13 cellular contexts compared by ENCODE assay signal in the genomic region with DNA sequence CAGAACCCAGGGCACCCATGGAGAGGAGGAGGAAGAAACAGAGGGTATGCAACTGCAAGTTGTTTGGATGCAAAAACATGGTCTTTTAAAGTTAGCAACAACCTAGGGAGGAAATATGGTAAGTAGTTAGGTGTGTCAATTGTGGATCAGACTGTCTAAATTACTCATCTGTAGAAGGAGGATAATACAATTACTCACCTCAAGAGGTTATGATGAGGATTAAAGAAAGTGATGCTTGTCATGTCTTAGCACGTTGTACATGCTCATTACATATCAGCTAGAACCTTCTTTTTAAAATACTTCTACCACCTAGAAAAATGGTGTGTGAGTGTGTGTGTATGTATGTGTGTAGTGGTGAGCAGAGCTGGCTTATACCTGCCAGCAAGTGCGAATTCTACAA.
"Had no signal": no experiment of that assay in that cellular context is flagged by ENCODE, and none has a peak within 500 bp of the region (broad histone marks: within the 10 kb centered on the region; RNA-seq: fewer than 3 reads in every experiment).

No MANE protein-coding gene starts in this region.

- H3K4me1 Mint-ChIP-seq: nephron progenitor cell had no signal

- H3K4me3 ChIP-seq: upper lobe of right lung had no signal

- H3K27ac Mint-ChIP-seq: nephron progenitor cell; T-helper 1 cell treated with Interleukin-12 subunit alpha and Interleukin-12 subunit beta and Interleukin-4 antibody, amounts not matched to agents 30 μg/mL and 1 μg/mL, for 36 hours had no signal

- DNase-seq: activated CD4-positive, alpha-beta T cell treated with anti-CD3 and anti-CD28 coated beads for 48 hours; activated CD8-positive, alpha-beta memory T cell treated with anti-CD3 and anti-CD28 coated beads for 24 hours; activated gamma-delta T cell treated with Interleukin-2 at 50 U/mL for 16 hours; hippocampal formation; nephron progenitor cell; occipital lobe; SIG-M5; stimulated activated CD4-positive, alpha-beta T cell treated with anti-CD3 and anti-CD28 coated beads, Interleukin-15, amount 100 ng/mL, for 24 hours; stimulated activated CD4-positive, alpha-beta T cell treated with anti-CD3 and anti-CD28 coated beads, Interleukin-4, amount 100 ng/mL, for 1 hour; stimulated activated naive CD4-positive, alpha-beta T cell treated with Interleukin-2 at 50 U/mL for 16 hours; upper lobe of right lung; WERI-Rb-1 had no signal

- H3K27ac ChIP-seq: upper lobe of right lung, WERI-Rb-1 had no signal

- ATAC-seq: upper lobe of right lung had no signal

- H3K4me3 Mint-ChIP-seq: nephron progenitor cell; T-helper 1 cell treated with Interleukin-12 subunit alpha and Interleukin-12 subunit beta and Interleukin-4 antibody, amounts not matched to agents 30 μg/mL and 1 μg/mL, for 36 hours had no signal

- H3K9me3 Mint-ChIP-seq: nephron progenitor cell; T-helper 1 cell treated with Interleukin-12 subunit alpha and Interleukin-12 subunit beta and Interleukin-4 antibody, amounts not matched to agents 30 μg/mL and 1 μg/mL, for 36 hours had no signal
